Comparison of ENCODE assay signal across 8 cellular contexts in the genomic region with DNA sequence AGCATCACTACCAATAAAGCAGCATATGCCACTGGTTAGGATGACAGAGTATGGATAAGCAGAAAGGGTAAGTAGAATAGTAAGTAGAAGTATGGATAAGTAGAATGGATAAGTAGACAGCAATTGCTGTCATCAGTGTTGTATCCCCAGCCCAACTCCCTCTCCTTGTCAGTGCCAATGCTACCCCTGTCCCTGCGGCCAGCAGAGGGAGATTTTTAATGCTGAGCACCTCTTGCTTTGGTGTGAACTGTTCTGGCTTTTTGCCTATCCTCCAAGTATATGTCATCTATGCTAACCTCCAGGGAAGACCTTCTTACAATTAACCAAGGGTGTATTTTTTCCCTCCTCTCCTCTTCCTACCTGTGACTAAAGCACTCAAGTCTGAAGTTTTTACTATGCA.
DNase-seq lines count a peak whose midpoint lies in the region; ATAC-seq and TF ChIP-seq lines count a peak whose summit lies in the region.

No MANE protein-coding gene starts in this region.

- no peak overlapping the region for H3K4me3 ChIP-seq in fibroblast of pulmonary artery (replicated peaks; ENCODE audit: low read depth, low read length)

- DNase-seq in NCI-H526 (lab: John Stamatoyannopoulos, UW) (peak; percentile 28 to 71), fibroblast of pulmonary artery (ENCODE audit: low read depth) (peak; percentile 3), anterior cingulate cortex (lab: John Stamatoyannopoulos, UW) (no peak), NCI-H146 treated with DMSO at 0.1 percent for 48 hours (lab: John Stamatoyannopoulos, UW; ENCODE audit: unreplicated experiment) (no peak)

- peak; percentile 47 for ATAC-seq in GM18505 (IDR thresholded peaks at IDR 0.05; ENCODE audit: unreplicated experiment)
- ATAC-seq in HG03442 (IDR thresholded peaks at IDR 0.05; ENCODE audit: unreplicated experiment): no peak
- no peak for ATAC-seq in GM21619 (IDR thresholded peaks at IDR 0.05; ENCODE audit: unreplicated experiment)

- TF ChIP-seq POLR2A in GM18505 (IDR thresholded peaks at IDR 0.05; ENCODE audit: borderline replicate concordance, extremely low read depth, insufficient read depth, insufficient read length): no peak

- TF ChIP-seq CTCF in 22Rv1 (IDR thresholded peaks at IDR 0.05) (peak; percentile 49), fibroblast of pulmonary artery (IDR thresholded peaks at IDR 0.05; ENCODE audit: low read length, missing control alignments) (peak; percentile 6)

- H3K27ac ChIP-seq in 22Rv1: no peak overlapping the region

Comparison
In these comparisons a context has a peak if more than half of its experiments do, and no peak if none do; other contexts are left out.
1. DNase-seq: peak in NCI-H526 (2 of 2) and fibroblast of pulmonary artery (single experiment); none in anterior cingulate cortex (0 of 58) and NCI-H146 treated with DMSO at 0.1 percent for 48 hours (single experiment).